In the genomic region with DNA sequence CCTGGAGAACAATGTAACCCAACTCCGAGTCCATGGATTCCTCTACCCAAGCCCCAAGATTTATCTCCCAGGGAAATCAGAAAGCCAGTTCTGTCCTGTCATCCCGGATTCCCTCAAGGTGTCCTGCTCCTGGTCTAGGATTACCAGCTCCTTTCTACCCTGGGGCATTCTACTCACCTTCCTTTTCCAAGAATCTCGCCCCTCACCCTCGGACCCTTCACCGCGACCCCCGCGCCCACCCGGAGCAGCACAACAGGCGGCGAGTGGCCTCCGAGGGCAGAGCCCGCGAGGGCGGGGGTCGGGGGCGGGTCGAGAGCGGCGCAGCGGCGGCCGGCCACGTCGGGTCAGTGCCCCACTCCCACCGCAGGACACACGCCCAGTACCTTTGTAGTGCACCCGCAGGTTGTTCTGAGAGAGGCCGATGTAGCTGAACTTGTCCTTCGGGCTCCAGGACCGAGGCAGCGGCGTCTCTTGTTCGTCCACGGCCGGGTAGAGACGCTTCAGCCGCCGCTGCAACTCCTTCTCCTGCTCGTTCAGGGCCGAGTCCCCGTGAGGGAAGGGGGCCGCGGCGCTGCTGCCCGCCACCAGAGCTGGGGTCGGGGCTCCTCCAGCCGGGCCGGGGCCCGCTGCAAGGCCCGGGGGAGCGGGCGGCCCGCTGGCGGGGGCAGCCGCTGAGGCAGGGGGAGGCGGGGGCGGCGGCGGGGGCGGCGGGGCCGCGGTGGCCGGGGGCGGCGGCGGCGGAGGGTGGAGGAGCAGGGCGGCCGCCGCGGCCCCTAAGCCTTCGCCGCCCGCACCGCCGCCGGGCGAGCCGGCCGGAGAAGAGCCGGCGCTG, we compare ENCODE assay signal across 1 cellular context.
TF ChIP-seq lines count a peak whose summit lies in the region.

No MANE protein-coding gene starts in this region.

TF ChIP-seq in IMR-90, 13 proteins besides CTCF, POLR2A, EP300 and RAD21:
- TF ChIP-seq CEBPB (IDR thresholded peaks at IDR 0.05; ENCODE audit: low read depth, low read length), result no peak
- peak; percentile 37; the same call in 1 of the 2 replicates for TF ChIP-seq MAZ (IDR thresholded peaks at IDR 0.05; ENCODE audit: borderline replicate concordance, low read depth, low read length)
